ENCODE assay signal across 8 cellular contexts in the genomic region with DNA sequence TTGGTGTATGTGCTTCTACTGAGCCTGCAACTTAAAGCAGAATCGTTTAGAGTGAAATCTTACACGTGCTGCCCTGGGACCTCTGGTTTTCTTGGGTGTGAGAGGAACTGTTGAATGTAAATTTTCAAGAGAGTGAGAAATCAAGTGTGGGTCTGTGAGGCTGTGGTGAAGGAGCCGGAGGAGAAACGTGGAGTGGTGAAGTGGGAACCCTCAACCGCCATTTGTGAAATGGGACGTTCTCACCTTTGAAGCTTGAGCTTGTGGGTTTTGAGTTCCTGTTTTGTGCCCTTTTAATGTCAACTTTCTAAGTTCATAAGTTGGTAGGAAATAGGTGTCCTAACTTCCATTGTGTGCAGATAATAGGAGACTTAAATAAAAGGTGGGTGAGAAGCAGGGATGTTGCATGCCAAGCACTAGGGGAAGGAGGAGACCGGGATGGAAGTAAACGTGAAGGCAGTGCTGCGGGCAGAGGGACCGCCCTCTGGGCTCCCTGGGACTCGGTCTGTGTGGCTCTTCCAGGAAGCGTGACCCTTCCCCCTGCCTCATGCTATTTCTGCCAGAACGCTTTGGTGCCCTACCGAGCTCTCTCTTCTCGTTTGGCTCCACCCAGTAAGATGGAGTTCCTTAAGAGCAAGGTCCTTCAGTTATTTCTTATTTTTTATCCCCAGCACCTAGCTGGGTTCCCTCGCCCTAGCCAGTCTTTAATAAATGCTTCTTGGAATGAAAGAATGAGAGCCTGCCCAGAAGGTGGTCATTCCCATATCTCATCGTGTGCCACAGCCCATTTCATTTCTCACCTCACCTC. TPM values are rescaled to one million over a fixed set of nuclear protein-coding genes. Genes with fewer than 3 reads are reported as not detected.
A peak's percentile ranks its signal among the peaks of the same experiment; 100 is the strongest.
DNase-seq lines count a peak whose midpoint lies in the region; ATAC-seq and TF ChIP-seq lines count a peak whose summit lies in the region.

No MANE protein-coding gene starts in this region.

- H3K27me3 Mint-ChIP-seq in Caco-2 (ENCODE audit: insufficient read depth, unreplicated experiment): no peaks in the 10 kb centered on the region

- H3K4me1 ChIP-seq in Caco-2 (peaks cover 71% of the 10 kb centered on the region), PC-9 (replicated peaks; ENCODE audit: insufficient read depth) (no peaks in the 10 kb centered on the region), MM.1S (ENCODE audit: low read length) (no peaks in the 10 kb centered on the region)

- CTCF ChIA-PET in Caco-2 (lab: Charles Lee): interaction anchor here (1.0 kb wide), 1 partner anchor 54 kb away, joined by 4 read pairs; no protein-coding TSS in a partner anchor
- CTCF ChIA-PET in PC-9 (lab: Charles Lee): no interaction called here

- no peak overlapping the region for H3K9ac ChIP-seq in MM.1S (ENCODE audit: low read length)

- H3K9me3 Mint-ChIP-seq in Caco-2 (ENCODE audit: unreplicated experiment): no peaks in the 10 kb centered on the region
- no peaks in the 10 kb centered on the region for H3K9me3 Mint-ChIP-seq in activated naive CD4-positive, alpha-beta T cell treated with anti-CD3 and anti-CD28 coated beads, Interleukin-2, amount 50 U/mL, for 72 hours

- H4K20me1 ChIP-seq in PC-9 (ENCODE audit: insufficient read depth) (no peaks in the 10 kb centered on the region), MM.1S (ENCODE audit: insufficient read depth, low read length) (no peaks in the 10 kb centered on the region)

- H3K4me3 Mint-ChIP-seq in Caco-2 (ENCODE audit: unreplicated experiment): no peak overlapping the region

- TF ChIP-seq CTCF in Caco-2 (IDR thresholded peaks at IDR 0.05; ENCODE audit: insufficient read depth in 1 of 2, low read depth in 1 of 2, low read length in 1 of 2, severe bottlenecking in 1 of 2, unreplicated experiment in 1 of 2): no peak
- TF ChIP-seq CTCF in PC-9 (conservative IDR thresholded peaks at IDR 0.05): no peak
- no peak for TF ChIP-seq CTCF in MM.1S (IDR thresholded peaks at IDR 0.05; ENCODE audit: low read length)

- peak; percentile 26 for ATAC-seq in GM21737 (IDR thresholded peaks at IDR 0.05; ENCODE audit: unreplicated experiment)
- ATAC-seq in activated naive CD4-positive, alpha-beta T cell treated with anti-CD3 and anti-CD28 coated beads, Interleukin-2, amount 50 U/mL, for 72 hours: peak; percentile 56 to 82

- intact Hi-C loops in Caco-2 (cut with micrococcal nuclease; ENCODE audit: unreplicated experiment): loop anchor here (1.0 kb wide), 1 partner anchor 10 kb away; no protein-coding TSS in a partner anchor
- intact Hi-C loops in PC-9 (cut with micrococcal nuclease; ENCODE audit: unreplicated experiment): no loop called here

- POLR2A ChIA-PET in Caco-2 (lab: Charles Lee): no interaction called here
- POLR2A ChIA-PET in PC-9 (lab: Charles Lee; ENCODE audit: unreplicated experiment): no interaction called here

- H3K4me1 Mint-ChIP-seq in Caco-2 (ENCODE audit: low read depth, unreplicated experiment): peaks cover 53% of the 10 kb centered on the region

- peak overlapping the region; percentile 34 for H3K27ac Mint-ChIP-seq in Caco-2 (ENCODE audit: unreplicated experiment)
- H3K27ac Mint-ChIP-seq in activated naive CD4-positive, alpha-beta T cell treated with anti-CD3 and anti-CD28 coated beads, Interleukin-2, amount 50 U/mL, for 72 hours: peak overlapping the region; percentile 97 to 98

- no peak overlapping the region for H3K27ac ChIP-seq in PC-9
- H3K27ac ChIP-seq in MM.1S (ENCODE audit: low read length): no peak overlapping the region

- H3K9me3 ChIP-seq in Caco-2 (no peaks in the 10 kb centered on the region), PC-9 (ENCODE audit: insufficient read depth, low read depth) (no peaks in the 10 kb centered on the region), MM.1S (replicated peaks; ENCODE audit: insufficient read depth, low read length) (no peaks in the 10 kb centered on the region)

- no peaks in the 10 kb centered on the region for H3K79me2 ChIP-seq in PC-9 (ENCODE audit: low read depth)
- no peaks in the 10 kb centered on the region for H3K79me2 ChIP-seq in MM.1S (ENCODE audit: low read length)

- no peaks in the 10 kb centered on the region for H3F3A ChIP-seq in PC-9 (ENCODE audit: insufficient read depth, low read depth)
- H3F3A ChIP-seq in MM.1S (ENCODE audit: insufficient read depth, low read length): no peaks in the 10 kb centered on the region

- H3K27me3 ChIP-seq in Caco-2 (replicated peaks; ENCODE audit: control insufficient read depth, insufficient read depth, low read length) (no peaks in the 10 kb centered on the region), PC-9 (ENCODE audit: insufficient read depth, low read depth) (no peaks in the 10 kb centered on the region), MM.1S (replicated peaks; ENCODE audit: insufficient read depth, low read length) (no peaks in the 10 kb centered on the region)

- H3K4me2 ChIP-seq in PC-9: no peak overlapping the region
- H3K4me2 ChIP-seq in MM.1S (ENCODE audit: low read depth, low read length): no peak overlapping the region

- no peaks in the 10 kb centered on the region for H3K36me3 ChIP-seq in Caco-2 (ENCODE audit: control insufficient read depth, insufficient read depth, low read length)
- no peaks in the 10 kb centered on the region for H3K36me3 ChIP-seq in PC-9 (ENCODE audit: low read depth)
- no peaks in the 10 kb centered on the region for H3K36me3 ChIP-seq in MM.1S (replicated peaks; ENCODE audit: insufficient read depth, low read length)

- no peak overlapping the region for H2AFZ ChIP-seq in PC-9
- no peak overlapping the region for H2AFZ ChIP-seq in MM.1S (ENCODE audit: low read length)

- H3K9me2 ChIP-seq in PC-9 (ENCODE audit: insufficient read depth): no peaks in the 10 kb centered on the region
- no peaks in the 10 kb centered on the region for H3K9me2 ChIP-seq in MM.1S (replicated peaks; ENCODE audit: insufficient read depth, low read length)

- peaks cover 32% of the 10 kb centered on the region for H3K36me3 Mint-ChIP-seq in Caco-2 (ENCODE audit: insufficient read depth, unreplicated experiment)
- peaks cover 6 to 14% of the 10 kb centered on the region in 2 donors for H3K36me3 Mint-ChIP-seq in activated naive CD4-positive, alpha-beta T cell treated with anti-CD3 and anti-CD28 coated beads, Interleukin-2, amount 50 U/mL, for 72 hours

- BruUV-seq in Caco-2 (replicated peaks; lab: Mats Ljungman, UMichigan) (no TSS peak), PC-9 (replicated peaks; lab: Mats Ljungman, UMichigan) (no TSS peak)

- DNase-seq in Caco-2 (no peak), OCI-M1 (lab: John Stamatoyannopoulos, UW) (peak; percentile 67), NCI-H1930 (lab: John Stamatoyannopoulos, UW) (no peak), PC-9 (no peak), MM.1S (no peak)
- DNase-seq in activated naive CD4-positive, alpha-beta T cell treated with anti-CD3 and anti-CD28 coated beads, Interleukin-2, amount 50 U/mL, for 72 hours (ENCODE audit: low spot score in 2 of 2): peak; percentile 59 to 75
- peak; percentile 32 to 81 (median 60) for DNase-seq in stimulated activated naive CD4-positive, alpha-beta T cell (lab: John Stamatoyannopoulos, UW)

- H3K4me3 ChIP-seq in Caco-2 (ENCODE audit: low read depth, low read length): no peak overlapping the region
- no peak overlapping the region for H3K4me3 ChIP-seq in PC-9
- H3K4me3 ChIP-seq in MM.1S (ENCODE audit: low read length): no peak overlapping the region

RNA-seq across cellular contexts. Expression of a gene that starts 56.0 kb away (rescaled TPM):
- 20.8 and 20.9 TPM in 2 replicates for total RNA-seq in Caco-2 (2022)
- total RNA-seq in activated naive CD4-positive, alpha-beta T cell treated with anti-CD3 and anti-CD28 coated beads, Interleukin-2, amount 50 U/mL, for 72 hours: 10 to 100 TPM; 44.8 to 47.7 TPM
- total RNA-seq in PC-9 (2021): 3.8 and 6.0 TPM in 2 replicates

Comparison
In these comparisons a context has a peak if more than half of its experiments do, and no peak if none do; other contexts are left out.
1. DNase-seq: peak in OCI-M1 (single experiment), activated naive CD4-positive, alpha-beta T cell treated with anti-CD3 and anti-CD28 coated beads, Interleukin-2, amount 50 U/mL, for 72 hours (2 of 2) and stimulated activated naive CD4-positive, alpha-beta T cell (6 of 6); none in Caco-2 (0 of 2), NCI-H1930 (0 of 2), PC-9 (0 of 2) and MM.1S (single experiment).